Comparison of ENCODE assay signal across 8 cellular contexts in the genomic region with DNA sequence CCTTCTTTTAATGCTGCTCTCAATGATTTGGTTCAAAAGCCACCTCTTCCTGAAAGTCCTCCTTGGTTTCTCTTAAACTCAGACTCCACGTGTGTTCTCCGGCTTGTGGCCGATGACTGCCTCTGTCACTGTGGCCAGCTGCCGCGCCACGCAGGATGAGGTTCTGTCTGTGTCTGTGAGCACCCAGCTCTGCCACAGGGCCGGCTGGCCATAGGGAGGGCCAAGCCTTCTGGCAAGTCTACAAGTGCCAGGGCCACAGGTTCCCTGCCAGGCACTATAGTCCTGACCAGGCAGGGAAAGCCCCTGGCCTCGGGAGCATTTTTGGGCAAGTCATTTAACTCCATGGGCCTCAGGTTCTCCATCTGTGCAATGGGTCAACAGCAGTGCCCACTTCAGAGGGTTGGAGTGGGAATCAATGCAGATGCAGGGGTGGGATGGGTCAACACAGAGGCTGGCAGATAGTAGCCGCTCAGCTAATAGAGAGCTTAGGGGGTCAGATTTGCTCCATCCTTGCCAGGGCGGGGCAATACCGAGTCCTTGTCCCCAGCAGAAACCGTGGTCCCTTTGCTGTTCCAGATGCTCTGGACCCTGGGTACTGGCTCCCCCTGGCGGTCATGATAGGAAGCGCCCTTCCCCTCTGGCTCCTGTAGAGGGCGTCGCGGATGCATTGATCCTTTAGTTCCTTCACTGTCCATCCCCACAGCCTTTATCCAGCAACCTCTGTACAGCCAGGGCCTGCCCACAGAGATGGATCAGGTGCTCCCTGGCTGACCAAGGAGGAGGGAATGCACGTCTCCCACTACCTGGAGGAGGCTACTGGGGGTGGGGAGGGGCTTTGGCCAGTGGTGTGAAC. TPM values are rescaled to one million over a fixed set of nuclear protein-coding genes. Genes with fewer than 3 reads are reported as not detected.
DNase-seq lines count a peak whose midpoint lies in the region; TF ChIP-seq lines count a peak whose summit lies in the region.

No MANE protein-coding gene starts in this region.

- H3K4me1 Mint-ChIP-seq in endothelial cell (ENCODE audit: unreplicated experiment) = peaks cover 32% of the 10 kb centered on the region

- no peaks in the 10 kb centered on the region for H3K36me3 Mint-ChIP-seq in endothelial cell (ENCODE audit: low read depth, unreplicated experiment)

- H3K4me3 Mint-ChIP-seq in endothelial cell (ENCODE audit: unreplicated experiment) = no peak overlapping the region

- no peaks in the 10 kb centered on the region for H3K9me3 Mint-ChIP-seq in endothelial cell (ENCODE audit: unreplicated experiment)

- DNase-seq in activated gamma-delta T cell treated with Interleukin-2 at 50 U/mL for 16 hours (peak; percentile 86), activated gamma-delta T cell (lab: John Stamatoyannopoulos, UW) (no peak), HPDE6-E6E7 (ENCODE audit: extremely low spot score) (peak; percentile 76), NOMO-1 (lab: John Stamatoyannopoulos, UW; ENCODE audit: unreplicated experiment in 2 of 2) (peak; percentile 50 to 77), endothelial cell (ENCODE audit: low spot score) (peak; percentile 92), middle frontal gyrus (ENCODE audit: extremely low spot score, low spot score) (peak; percentile 66)
- DNase-seq in activated CD8-positive, alpha-beta memory T cell treated with anti-CD3 and anti-CD28 coated beads for 4 hours (ENCODE audit: low read depth in 2 of 2) = peak; percentile 68 to 69
- DNase-seq in stimulated activated CD8-positive, alpha-beta memory T cell treated with anti-CD3 and anti-CD28 coated beads, Interleukin-4, amount 100 ng/mL, for 24 hours (ENCODE audit: low read depth) = peak; percentile 72

- no peak overlapping the region for H3K27ac Mint-ChIP-seq in endothelial cell (ENCODE audit: unreplicated experiment)

- TF ChIP-seq CTCF in endothelial cell (IDR thresholded peaks at IDR 0.05; ENCODE audit: unreplicated experiment) = peak; percentile 100

- H3K27me3 Mint-ChIP-seq in endothelial cell (ENCODE audit: unreplicated experiment) = peaks cover 11% of the 10 kb centered on the region

RNA-seq across cellular contexts. Expression of a gene that starts 19.3 kb away (rescaled TPM):
- 0.31 TPM for total RNA-seq in endothelial cell (ENCODE audit: unreplicated experiment)

RNA-seq across cellular contexts. Expression of a gene that starts 20.4 kb away (rescaled TPM):
- 2.7 TPM for total RNA-seq in endothelial cell (ENCODE audit: unreplicated experiment)

RNA-seq across cellular contexts. Expression of a gene that starts 45.8 kb away (rescaled TPM):
- total RNA-seq in endothelial cell (ENCODE audit: unreplicated experiment) = 1.8 TPM
